In genomic region chr17:20977584-20978253, GRCh38 we compare ENCODE assay signal across 8 cellular contexts.
DNase-seq lines count a peak whose midpoint lies in the region; ATAC-seq, FAIRE-seq and TF ChIP-seq lines count a peak whose summit lies in the region.
"Not testable (repeated sequence)": the region's sequence is repeated elsewhere in the genome, so short reads cannot be mapped to it uniquely, and the experiment has no call there.

No MANE protein-coding gene starts in this region.

- not testable (repeated sequence) for TF ChIP-seq RAD21 in A549 (conservative IDR thresholded peaks at IDR 0.05 in 1 of 2, IDR thresholded peaks at IDR 0.05 in 1 of 2); IMR-90 (IDR thresholded peaks at IDR 0.05; ENCODE audit: low read length); GM12878 (IDR thresholded peaks at IDR 0.05; ENCODE audit: insufficient read depth, low read depth, low read length); HepG2 (CRISPR knock-in tag; IDR thresholded peaks at IDR 0.05)

- not testable (repeated sequence) for H3K27ac ChIP-seq in A549; IMR-90 (ENCODE audit: insufficient read depth, low read length); GM12878 (ENCODE audit: control insufficient read depth, insufficient read depth); HepG2 (ENCODE audit: extremely low read length, insufficient read depth, low read length)

- H2BK20ac ChIP-seq in IMR-90 (ENCODE audit: low read depth, low read length): not testable (repeated sequence)

- H3K79me1 ChIP-seq in IMR-90 (ENCODE audit: low read depth in 1 of 2, low read length in 2 of 2): not testable (repeated sequence)

- not testable (repeated sequence) for H2AK9ac ChIP-seq in IMR-90 (replicated peaks; ENCODE audit: low read depth, low read length, poor library complexity)

- FAIRE-seq in A549 (lab: Jason Lieb, UNC) (peak; percentile 99), GM12878 (lab: Jason Lieb, UNC) (peak; percentile 71), HepG2 (lab: Jason Lieb, UNC) (peak; percentile 48)

- not testable (repeated sequence) for H4K8ac ChIP-seq in IMR-90 (ENCODE audit: low read depth in 2 of 2, low read length in 2 of 2)

- SMC1A ChIA-PET in GM12878 (lab: Charles Lee; ENCODE audit: uncharacterized antibody, unreplicated experiment): not testable (repeated sequence)

- not testable (repeated sequence) for H2AK5ac ChIP-seq in IMR-90 (ENCODE audit: low read depth, low read length)

- not testable (repeated sequence) for H3K23ac ChIP-seq in IMR-90 (ENCODE audit: low read depth, low read length)

- in situ Hi-C loops in IMR-90 (cut with MboI; ENCODE audit: low sequenced_read_pairs); GM12878 (cut with MboI); HepG2 (cut with HindIII; ENCODE audit: extremely low pct_ligation_motif_present, low pct_unique_long_range_greater_than_20kb): not testable (repeated sequence)

- H2BK15ac ChIP-seq in IMR-90 (ENCODE audit: low read depth, low read length): not testable (repeated sequence)

- H3K4me2 ChIP-seq in A549; IMR-90 (ENCODE audit: low read depth, low read length); GM12878 (ENCODE audit: control insufficient read depth, insufficient read depth); HepG2 (ENCODE audit: low read depth, low read length): not testable (repeated sequence)

- not testable (repeated sequence) for TF ChIP-seq EP300 in A549 (IDR thresholded peaks at IDR 0.05); GM12878 (IDR thresholded peaks at IDR 0.05; ENCODE audit: borderline replicate concordance in 1 of 2, control insufficient read depth in 1 of 2, low read depth in 2 of 2, low read length in 2 of 2); HepG2 (IDR thresholded peaks at IDR 0.05; ENCODE audit: low read depth in 2 of 2, low read length in 2 of 2); HepG2 (CRISPR knock-in tag; IDR thresholded peaks at IDR 0.05; ENCODE audit: borderline replicate concordance)

- 75% methylated on average over 13 of the region's 13 CpGs for WGBS in A549 (ENCODE audit: missing lambda C conversion rate)
- WGBS in IMR-90 (ENCODE audit: extremely low coverage in 2 of 2, insufficient read length in 1 of 2), 2 experiments: no CpG with 5 or more reads among the region's 13 CpGs
- 69% methylated on average over 13 of the region's 13 CpGs for WGBS in GM12878 (ENCODE audit: insufficient coverage, insufficient replicate concordance, low lambda C conversion rate, missing lambda C conversion rate)
- 78% methylated on average over 13 of the region's 13 CpGs for WGBS in HepG2 (ENCODE audit: low lambda C conversion rate)

- not testable (repeated sequence) for H4K20me1 ChIP-seq in IMR-90 (ENCODE audit: insufficient read depth, low read length); GM12878 (ENCODE audit: control insufficient read depth, insufficient read depth); HepG2 (ENCODE audit: insufficient read depth, low read length)

- not testable (repeated sequence) for H2BK120ac ChIP-seq in IMR-90 (ENCODE audit: low read depth, low read length)

- H2AFZ ChIP-seq in IMR-90 (replicated peaks; ENCODE audit: low read length, poor library complexity); GM12878 (ENCODE audit: control insufficient read depth, low read depth, low read length); HepG2 (ENCODE audit: low read length): not testable (repeated sequence)

- not testable (repeated sequence) for H3K4ac ChIP-seq in IMR-90 (ENCODE audit: low read depth, low read length)

- POLR2A ChIA-PET in A549 (lab: Yijun Ruan, JAX); IMR-90 (lab: Charles Lee; ENCODE audit: unreplicated experiment); GM12878 (lab: Charles Lee); HepG2 (lab: Yijun Ruan, JAX): not testable (repeated sequence)

- not testable (repeated sequence) for H3K9me3 ChIP-seq in A549; IMR-90 (ENCODE audit: control insufficient read depth, insufficient read depth, low read length); GM12878 (replicated peaks; ENCODE audit: control insufficient read depth, insufficient read depth, low read length); HepG2 (ENCODE audit: low read length)

- H2BK5ac ChIP-seq in IMR-90 (ENCODE audit: low read depth, low read length, poor library complexity, severe bottlenecking): not testable (repeated sequence)

- H3K9me1 ChIP-seq in IMR-90 (ENCODE audit: insufficient read depth, low read length): not testable (repeated sequence)

- RAD21 ChIA-PET in GM12878 (lab: Charles Lee; ENCODE audit: unreplicated experiment): not testable (repeated sequence)

- TF ChIP-seq CTCF in A549 (IDR thresholded peaks at IDR 0.05); IMR-90 (conservative IDR thresholded peaks at IDR 0.05; ENCODE audit: low read depth, low read length); GM12878 (IDR thresholded peaks at IDR 0.05 in 2 of 3, conservative IDR thresholded peaks at IDR 0.05 in 1 of 3; ENCODE audit: control insufficient read depth in 2 of 3, extremely low read depth in 1 of 3, insufficient read depth in 1 of 3, low read depth in 3 of 3, low read length in 3 of 3); HepG2 (CRISPR knock-in tag; IDR thresholded peaks at IDR 0.05): not testable (repeated sequence)

- H3K4me1 ChIP-seq in A549; IMR-90 (ENCODE audit: control insufficient read depth, insufficient read depth, low read length); GM12878 (ENCODE audit: control insufficient read depth, insufficient read depth, low read length): not testable (repeated sequence)
- H3K4me1 ChIP-seq in HepG2 (ENCODE audit: insufficient read depth, low read length): peaks cover 26% of the 10 kb centered on the region

- not testable (repeated sequence) for H4K91ac ChIP-seq in IMR-90 (ENCODE audit: insufficient read depth, low read depth, low read length)

- not testable (repeated sequence) for H3K56ac ChIP-seq in IMR-90 (ENCODE audit: extremely low read depth, insufficient read depth, low read length)

- H3K14ac ChIP-seq in IMR-90 (replicated peaks; ENCODE audit: low read depth, low read length): not testable (repeated sequence)

- H3K79me2 ChIP-seq in GM12878 (ENCODE audit: control insufficient read depth, insufficient read depth, low read length); HepG2 (ENCODE audit: insufficient read depth, low read length): not testable (repeated sequence)

- H3K9ac ChIP-seq in IMR-90 (ENCODE audit: low read depth, low read length); GM12878 (ENCODE audit: control insufficient read depth, insufficient read depth, low read length); HepG2 (ENCODE audit: insufficient read depth, low read depth, low read length): not testable (repeated sequence)

- peaks cover 40% of the 10 kb centered on the region for H3K27me3 ChIP-seq in IMR-90 (ENCODE audit: control insufficient read depth, insufficient read depth, low read length)
- not testable (repeated sequence) for H3K27me3 ChIP-seq in GM12878 (replicated peaks in 1 of 2; ENCODE audit: control insufficient read depth in 2 of 2, insufficient read depth in 2 of 2, low read length in 1 of 2); HepG2 (ENCODE audit: control insufficient read depth in 1 of 2, insufficient read depth in 2 of 2, low read length in 2 of 2)

- not testable (repeated sequence) for H3K4me3 ChIP-seq in A549; IMR-90 (ENCODE audit: insufficient read depth, low read depth, low read length); GM12878; HepG2 (replicated peaks in 1 of 3; ENCODE audit: insufficient read depth in 1 of 3, low read depth in 2 of 3, low read length in 3 of 3)

- dilution Hi-C loops in IMR-90 (cut with HindIII; ENCODE audit: low sequenced_read_pairs, unreplicated experiment): not testable (repeated sequence)

- not testable (repeated sequence) for H3K18ac ChIP-seq in IMR-90 (ENCODE audit: low read depth, low read length)

- not testable (repeated sequence) for ATAC-seq in A549, GM12878
- ATAC-seq in IMR-90 (ENCODE audit: low read depth) (peak; percentile 29; the same call in 1 of the 2 replicates), HepG2 (peak; percentile 72)

- intact Hi-C loops in IMR-90 (cut with micrococcal nuclease); GM12878 (cut with micrococcal nuclease; ENCODE audit: unreplicated experiment); HepG2 (cut with micrococcal nuclease; ENCODE audit: unreplicated experiment): not testable (repeated sequence)

- DNase-seq in A549 (ENCODE audit: low read depth in 1 of 2, low spot score in 1 of 2); IMR-90; GM12878 (ENCODE audit: low read depth, low spot score): not testable (repeated sequence)
- DNase-seq in NCI-H524 (lab: John Stamatoyannopoulos, UW): peak; percentile 45 to 90
- peak; percentile 27 for DNase-seq in globus pallidus (ENCODE audit: low spot score)
- peak; percentile 36 for DNase-seq in HepG2 (ENCODE audit: low spot score)
- peak; percentile 65 for DNase-seq in pons (ENCODE audit: low spot score)
- peak; percentile 1 for DNase-seq in ureter (ENCODE audit: low spot score)

- CTCF ChIA-PET in A549 (lab: Yijun Ruan, JAX) (interaction anchor here (0.9 to 1.7 kb wide), 4 partner anchors 15 to 177 kb away, joined by 3 to 4 read pairs (median 4); no protein-coding TSS in a partner anchor), GM12878 (lab: Yijun Ruan, JAX) (interaction anchor here (0.6 to 1.4 kb wide), 2 partner anchors 15 to 70 kb away, joined by 3 to 4 read pairs; no protein-coding TSS in a partner anchor)
- CTCF ChIA-PET in IMR-90 (lab: Yijun Ruan, JAX); HepG2 (lab: Yijun Ruan, JAX; ENCODE audit: low intra/inter-chr PET ratio, low total read pairs): not testable (repeated sequence)

- not testable (repeated sequence) for BruUV-seq in IMR-90 (replicated peaks; lab: Mats Ljungman, UMichigan); GM12878 (replicated peaks; lab: Mats Ljungman, UMichigan); HepG2 (replicated peaks; lab: Mats Ljungman, UMichigan)

- H4K5ac ChIP-seq in IMR-90 (ENCODE audit: low read depth, low read length): not testable (repeated sequence)

- not testable (repeated sequence) for H3K36me3 ChIP-seq in IMR-90 (ENCODE audit: control insufficient read depth, insufficient read depth, low read length); GM12878 (ENCODE audit: control insufficient read depth in 2 of 2, insufficient read depth in 2 of 2, low read length in 1 of 2); HepG2 (replicated peaks in 1 of 2; ENCODE audit: control insufficient read depth in 1 of 2, insufficient read depth in 2 of 2, low read length in 2 of 2)

- TF ChIP-seq POLR2A in A549 (IDR thresholded peaks at IDR 0.05; ENCODE audit: low read length); IMR-90 (IDR thresholded peaks at IDR 0.05; ENCODE audit: low read depth, low read length); GM12878 (IDR thresholded peaks at IDR 0.05; ENCODE audit: low read depth, low read length); HepG2 (IDR thresholded peaks at IDR 0.05; ENCODE audit: insufficient read depth in 1 of 2, low read depth in 2 of 2, low read length in 2 of 2): not testable (repeated sequence)
